In the genomic region with DNA sequence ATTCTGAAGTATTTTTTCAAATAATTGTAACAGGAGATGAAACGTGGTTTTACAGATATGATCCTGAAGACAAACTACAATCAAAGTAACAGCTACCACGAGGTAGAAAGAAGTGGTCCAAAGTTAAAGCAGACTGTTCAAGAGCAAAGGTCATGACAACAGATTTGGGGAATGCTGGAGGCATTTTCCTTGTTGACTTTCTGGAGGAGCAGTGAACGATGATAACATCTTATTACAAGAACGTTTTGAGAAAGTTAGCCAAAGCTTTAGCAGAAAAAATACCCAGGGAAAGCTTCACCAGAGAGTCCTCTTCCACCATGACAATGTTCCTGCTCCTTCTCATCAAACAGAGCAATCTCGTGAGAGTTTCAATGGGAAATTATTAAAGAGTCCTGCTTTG, we compare ENCODE assay signal across 20 cellular contexts.
"Had no signal": no experiment of that assay in that cellular context is flagged by ENCODE, and none has a peak within 500 bp of the region (broad histone marks: within the 10 kb centered on the region; RNA-seq: fewer than 3 reads in every experiment).

No MANE protein-coding gene starts in this region.

- H3K4me1 Mint-ChIP-seq: activated naive CD4-positive, alpha-beta T cell treated with anti-CD3 and anti-CD28 coated beads, Interleukin-2, amount 50 U/mL, for 24 hours; natural killer cell; WTC11 had no signal

- H3K27me3 ChIP-seq: adrenal gland, esophagus muscularis mucosa, pancreas, right atrium auricular region had no signal

- H3K4me3 Mint-ChIP-seq: activated naive CD4-positive, alpha-beta T cell treated with anti-CD3 and anti-CD28 coated beads, Interleukin-2, amount 50 U/mL, for 24 hours; natural killer cell; T-helper 1 cell treated with Interleukin-12 subunit alpha and Interleukin-12 subunit beta and Interleukin-4 antibody, amounts not matched to agents 30 μg/mL and 1 μg/mL, for 36 hours; WTC11 had no signal

- DNase-seq: activated gamma-delta T cell treated with Interleukin-2 at 50 U/mL for 16 hours; activated T-cell treated with anti-CD3 and anti-CD28 coated beads, Interleukin-2, amount 50 U/mL, for 1 hour; adrenal gland; central memory CD4-positive, alpha-beta T cell; effector memory CD4-positive, alpha-beta T cell; glutamatergic neuron; hypothalamus; left ventricle myocardium superior; midbrain; natural killer cell; pancreas; psoas muscle; stimulated activated CD4-positive, alpha-beta T cell treated with anti-CD3 and anti-CD28 coated beads, Interleukin-4, amount 100 ng/mL, for 24 hours; stimulated activated naive CD8-positive, alpha-beta T cell treated with anti-CD3 and anti-CD28 coated beads, Interleukin-15, Interleukin-2, amounts not matched to agents 100 U/mL and 50 U/mL, for 24 hours; T1000 had no signal

- H3K27ac Mint-ChIP-seq: activated naive CD4-positive, alpha-beta T cell treated with anti-CD3 and anti-CD28 coated beads, Interleukin-2, amount 50 U/mL, for 24 hours; natural killer cell; T-helper 1 cell treated with Interleukin-12 subunit alpha and Interleukin-12 subunit beta and Interleukin-4 antibody, amounts not matched to agents 30 μg/mL and 1 μg/mL, for 36 hours; WTC11 had no signal

- ATAC-seq: left ventricle myocardium superior; natural killer cell; pancreas; psoas muscle; stimulated activated naive CD8-positive, alpha-beta T cell treated with anti-CD3 and anti-CD28 coated beads, Interleukin-15, Interleukin-2, amounts not matched to agents 100 U/mL and 50 U/mL, for 24 hours; WTC11 had no signal

- H3K36me3 ChIP-seq: adrenal gland, esophagus muscularis mucosa, pancreas, right atrium auricular region had no signal

- H3K4me1 ChIP-seq: adrenal gland, esophagus muscularis mucosa, pancreas, psoas muscle, right atrium auricular region had no signal

- H3K4me3 ChIP-seq: adrenal gland, esophagus muscularis mucosa, pancreas, psoas muscle, right atrium auricular region had no signal

- H3K9me3 ChIP-seq: adrenal gland, pancreas had no signal

- H3K27me3 Mint-ChIP-seq: activated naive CD4-positive, alpha-beta T cell treated with anti-CD3 and anti-CD28 coated beads, Interleukin-2, amount 50 U/mL, for 24 hours had no signal

- H3K27ac ChIP-seq: adrenal gland, esophagus muscularis mucosa, pancreas, psoas muscle, right atrium auricular region had no signal
